8 cellular contexts compared by ENCODE assay signal in genomic region chr7:26153823-26154783, GRCh38. TPM values are rescaled to one million over a fixed set of nuclear protein-coding genes. Genes with fewer than 3 reads are reported as not detected.
DNase-seq lines count a peak whose midpoint lies in the region; ATAC-seq, FAIRE-seq and TF ChIP-seq lines count a peak whose summit lies in the region.

No MANE protein-coding gene starts in this region.

- H3K36me3 Mint-ChIP-seq in endothelial cell (ENCODE audit: low read depth, unreplicated experiment), result peaks cover 9% of the 10 kb centered on the region

- H3K27me3 Mint-ChIP-seq in endothelial cell (ENCODE audit: unreplicated experiment), result peaks cover 17% of the 10 kb centered on the region

- H3K4me1 Mint-ChIP-seq in endothelial cell (ENCODE audit: unreplicated experiment), result peaks cover 36% of the 10 kb centered on the region

- H3K4me1 ChIP-seq in trophoblast cell (ENCODE audit: control insufficient read depth in 1 of 2, insufficient read depth in 2 of 2, low read length in 2 of 2), result peaks cover 20 to 40% of the 10 kb centered on the region in 2 experiments

- no peak for ATAC-seq in GM21576 (IDR thresholded peaks at IDR 0.05; ENCODE audit: unreplicated experiment)
- no peak for ATAC-seq in HG03439 (IDR thresholded peaks at IDR 0.05; ENCODE audit: unreplicated experiment)

- H3K27me3 ChIP-seq in trophoblast cell (ENCODE audit: insufficient read depth, low read length), result peaks cover 5% of the 10 kb centered on the region

- peak; percentile 51 for FAIRE-seq in GM19239 (lab: Jason Lieb, UNC)

- H3K14ac ChIP-seq in trophoblast cell (ENCODE audit: low read length), result no peak overlapping the region

- peaks cover 8% of the 10 kb centered on the region for H3K9me3 Mint-ChIP-seq in endothelial cell (ENCODE audit: unreplicated experiment)

- peaks cover 19% of the 10 kb centered on the region for H3K79me1 ChIP-seq in trophoblast cell (ENCODE audit: low read length)

- no peak overlapping the region for H4K12ac ChIP-seq in trophoblast cell (ENCODE audit: low read depth, low read length)

- no peak overlapping the region for H2AK5ac ChIP-seq in trophoblast cell (ENCODE audit: low read length)

- no peak overlapping the region for H3K23ac ChIP-seq in trophoblast cell (ENCODE audit: low read length)

- WGBS in trophoblast cell (ENCODE audit: extremely low coverage, insufficient coverage, insufficient read length), result no CpG with 5 or more reads among the region's 15 CpGs

- H2BK12ac ChIP-seq in trophoblast cell (ENCODE audit: low read length), result no peak overlapping the region

- H4K91ac ChIP-seq in trophoblast cell (ENCODE audit: low read depth, low read length), result no peak overlapping the region

- peaks cover 4% of the 10 kb centered on the region for H3K79me2 ChIP-seq in trophoblast cell (ENCODE audit: control insufficient read depth, insufficient read depth, low read length, poor library complexity)

- peak overlapping the region; percentile 15 for H3K4me3 ChIP-seq in trophoblast cell (ENCODE audit: low read depth, low read length)

- H3K4me2 ChIP-seq in trophoblast cell (ENCODE audit: low read length), result peak overlapping the region; percentile 90

- DNase-seq in GM19239 (ENCODE audit: insufficient read length, low spot score) (no peak), SW 1271 (lab: John Stamatoyannopoulos, UW) (peak; percentile 51 to 80), endothelial cell (ENCODE audit: low spot score) (no peak), trophoblast cell (no peak), NCI-H748 treated with DMSO at 0.1 percent for 48 hours (lab: John Stamatoyannopoulos, UW) (no peak), NCI-H2029 (lab: John Stamatoyannopoulos, UW) (no peak)

- no peak overlapping the region for H4K8ac ChIP-seq in trophoblast cell (ENCODE audit: low read depth, low read length)

- no peak overlapping the region for H2BK5ac ChIP-seq in trophoblast cell (ENCODE audit: low read depth, low read length, poor library complexity)

- no peak overlapping the region for H2AFZ ChIP-seq in trophoblast cell (ENCODE audit: insufficient read depth, low read length, poor library complexity)

- no peak overlapping the region for H2BK120ac ChIP-seq in trophoblast cell (ENCODE audit: insufficient read depth, low read length, poor library complexity)

- H3K9ac ChIP-seq in trophoblast cell (ENCODE audit: low read length), result no peak overlapping the region

- no peak for TF ChIP-seq CTCF in endothelial cell (IDR thresholded peaks at IDR 0.05; ENCODE audit: unreplicated experiment)

- H3K9me3 ChIP-seq in trophoblast cell (ENCODE audit: insufficient read depth, low read depth, low read length), result peaks cover 5% of the 10 kb centered on the region

- peak overlapping the region; percentile 82 for H3K4me3 Mint-ChIP-seq in endothelial cell (ENCODE audit: unreplicated experiment)

- peak overlapping the region; percentile 53 for H3K27ac Mint-ChIP-seq in endothelial cell (ENCODE audit: unreplicated experiment)

- H3K27ac ChIP-seq in trophoblast cell (ENCODE audit: low read depth, low read length), result no peak overlapping the region

- no peaks in the 10 kb centered on the region for H3K36me3 ChIP-seq in trophoblast cell (ENCODE audit: control insufficient read depth in 1 of 2, insufficient read depth in 2 of 2, low read length in 2 of 2)

- no peak overlapping the region for H3K4ac ChIP-seq in trophoblast cell (ENCODE audit: low read depth, low read length)

- H3K18ac ChIP-seq in trophoblast cell (ENCODE audit: low read length), result no peak overlapping the region

RNA-seq across cellular contexts. Expression of gene NFE2L3, which starts 2.1 kb away (rescaled TPM):
- total RNA-seq in endothelial cell (ENCODE audit: unreplicated experiment), result 2.8 TPM
- polyA plus RNA-seq in trophoblast cell (2013), result 142 and 159 TPM in 2 replicates

RNA-seq across cellular contexts. Expression of gene HNRNPA2B1, which starts 46.4 kb away (rescaled TPM):
- total RNA-seq in endothelial cell (ENCODE audit: unreplicated experiment), result 623 TPM
- 576 and 608 TPM in 2 replicates for polyA plus RNA-seq in trophoblast cell (2013)

RNA-seq across cellular contexts. Expression of gene CBX3, which starts 47.4 kb away (rescaled TPM):
- 146 TPM for total RNA-seq in endothelial cell (ENCODE audit: unreplicated experiment)
- polyA plus RNA-seq in trophoblast cell (2013), result 270 TPM in 2 replicates

Comparison
In these comparisons a context has a peak if more than half of its experiments do, and no peak if none do; other contexts are left out.
1. DNase-seq: peak in SW 1271 (2 of 2); none in GM19239 (single experiment), endothelial cell (single experiment), trophoblast cell (0 of 2), NCI-H748 treated with DMSO at 0.1 percent for 48 hours (single experiment) and NCI-H2029 (single experiment).